23 cellular contexts compared by ENCODE assay signal in the genomic region with DNA sequence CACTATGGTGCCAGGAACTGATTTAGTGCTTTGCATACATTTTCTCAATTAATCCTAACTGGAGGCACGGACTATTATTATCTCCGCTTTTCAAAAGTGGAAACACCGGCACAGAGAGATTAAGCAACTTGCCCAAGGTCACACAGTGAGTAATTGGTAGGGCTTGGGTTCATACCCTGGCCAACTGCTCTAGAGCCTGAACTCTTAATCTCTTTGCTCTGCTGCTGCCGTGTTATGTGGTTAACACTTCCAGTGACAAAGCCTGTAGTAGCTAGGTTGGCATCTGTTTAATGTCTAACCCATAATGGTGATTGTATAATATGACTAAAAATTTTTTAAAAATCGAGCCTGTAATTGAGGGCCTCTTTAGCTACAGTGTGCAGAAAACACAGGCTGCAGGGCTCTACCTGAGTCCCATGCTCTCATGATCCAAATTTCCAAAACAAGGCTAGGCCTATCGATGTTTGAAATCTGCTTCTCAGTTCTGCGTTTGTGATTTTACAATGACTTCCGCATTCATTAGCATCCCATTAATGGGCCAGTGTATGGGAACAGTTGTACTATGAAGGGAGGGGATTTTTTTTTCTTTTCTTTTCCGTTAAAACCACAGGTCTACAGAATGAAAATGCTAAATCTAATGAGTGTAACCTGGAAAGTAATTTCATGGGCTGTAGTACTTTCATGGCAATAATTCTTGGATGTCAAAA.
A peak's percentile ranks its signal among the peaks of the same experiment; 100 is the strongest.
DNase-seq lines count a peak whose midpoint lies in the region; ATAC-seq and TF ChIP-seq lines count a peak whose summit lies in the region.
"Had no signal": no experiment of that assay in that cellular context is flagged by ENCODE, and none has a peak within 500 bp of the region (broad histone marks: within the 10 kb centered on the region; RNA-seq: fewer than 3 reads in every experiment).

No MANE protein-coding gene starts in this region.

- H3K27me3 Mint-ChIP-seq in GM23338 (ENCODE audit: insufficient read depth, low read depth, poor library complexity) (peaks cover 9% of the 10 kb centered on the region), osteocyte (ENCODE audit: unreplicated experiment) (no peaks in the 10 kb centered on the region)
- H3K27me3 Mint-ChIP-seq in activated CD4-positive, alpha-beta T cell treated with anti-CD3 and anti-CD28 coated beads for 36 hours, result peaks cover 4% of the 10 kb centered on the region

- CTCF ChIA-PET in activated CD4-positive, alpha-beta T cell treated with anti-CD3 and anti-CD28 coated beads for 36 hours (lab: Charles Lee), result no interaction called here

- no peak overlapping the region for H3K27ac Mint-ChIP-seq in GM23338
- no peak overlapping the region for H3K27ac Mint-ChIP-seq in activated CD4-positive, alpha-beta T cell treated with anti-CD3 and anti-CD28 coated beads for 36 hours
- no peak overlapping the region for H3K27ac Mint-ChIP-seq in osteocyte (ENCODE audit: unreplicated experiment)
- H3K27ac Mint-ChIP-seq: activated CD4-positive, alpha-beta T cell treated with anti-CD3 and anti-CD28 coated beads, Interleukin-2, amount 10 ng/mL, durations not matched to agents 24 days and 14 days; activated naive CD8-positive, alpha-beta T cell; activated T-helper 17 cell treated with anti-CD3 and anti-CD28 coated beads, Interleukin-2, amount 50 U/mL, for 72 hours; endodermal cell; stimulated activated naive CD8-positive, alpha-beta T cell treated with anti-CD3 and anti-CD28 coated beads, Interleukin-15, Interleukin-2, amounts not matched to agents 100 ng/mL and 50 ng/mL, for 24 hours had no signal

- TF ChIP-seq POLR2A in gastrocnemius medialis (IDR thresholded peaks at IDR 0.05), result no peak

- in situ Hi-C loops in gastrocnemius medialis (cut with MboI; ENCODE audit: low sequenced_read_pairs in 4 of 4), result no loop called here

- ATAC-seq in GM23338 (no peak), left cardiac atrium (peak; percentile 51 to 66), gastrocnemius medialis (no peak), HG02884 (IDR thresholded peaks at IDR 0.05; ENCODE audit: unreplicated experiment) (no peak)
- no peak for ATAC-seq in activated CD4-positive, alpha-beta T cell treated with anti-CD3 and anti-CD28 coated beads for 36 hours
- ATAC-seq: activated T-helper 17 cell treated with anti-CD3 and anti-CD28 coated beads, Interleukin-2, amount 50 U/mL, for 72 hours had no signal

- POLR2A ChIA-PET in activated CD4-positive, alpha-beta T cell treated with anti-CD3 and anti-CD28 coated beads for 36 hours (lab: Charles Lee), result no interaction called here

- no peaks in the 10 kb centered on the region for H3K79me2 ChIP-seq in GM23338 (replicated peaks; ENCODE audit: insufficient read depth)

- peaks cover 12% of the 10 kb centered on the region; the same call in 1 of the 2 replicates for H3K9me2 ChIP-seq in GM23338 (ENCODE audit: insufficient read depth)

- no peak for TF ChIP-seq CTCF in GM23338 (conservative IDR thresholded peaks at IDR 0.05; ENCODE audit: low read depth in 2 of 2)
- TF ChIP-seq CTCF in gastrocnemius medialis (IDR thresholded peaks at IDR 0.05 in 4 of 5, conservative IDR thresholded peaks at IDR 0.05 in 1 of 5), result no peak
- no peak for TF ChIP-seq CTCF in osteocyte (IDR thresholded peaks at IDR 0.05)

- intact Hi-C loops in left cardiac atrium (cut with DNase I) (no loop called here), gastrocnemius medialis (cut with DNase I; ENCODE audit: low total_unique reads) (loop anchor here (5.0 kb wide), 1 partner anchor 222 kb away; no protein-coding TSS in a partner anchor)
- intact Hi-C loops in activated CD4-positive, alpha-beta T cell treated with anti-CD3 and anti-CD28 coated beads for 36 hours (cut with DNase I, micrococcal nuclease), result no loop called here

- peaks cover 16% of the 10 kb centered on the region for H3K9me3 Mint-ChIP-seq in GM23338
- H3K9me3 Mint-ChIP-seq in activated CD4-positive, alpha-beta T cell treated with anti-CD3 and anti-CD28 coated beads for 36 hours (ENCODE audit: low read depth), result peaks cover 10% of the 10 kb centered on the region
- H3K9me3 Mint-ChIP-seq in osteocyte (ENCODE audit: unreplicated experiment), result peaks cover 9% of the 10 kb centered on the region

- H3K4me3 Mint-ChIP-seq in GM23338 (no peak overlapping the region), osteocyte (ENCODE audit: unreplicated experiment) (no peak overlapping the region)
- no peak overlapping the region for H3K4me3 Mint-ChIP-seq in activated CD4-positive, alpha-beta T cell treated with anti-CD3 and anti-CD28 coated beads for 36 hours
- H3K4me3 Mint-ChIP-seq: activated CD4-positive, alpha-beta T cell treated with anti-CD3 and anti-CD28 coated beads, Interleukin-2, amount 10 ng/mL, durations not matched to agents 24 days and 14 days; activated naive CD8-positive, alpha-beta T cell; activated T-helper 17 cell treated with anti-CD3 and anti-CD28 coated beads, Interleukin-2, amount 50 U/mL, for 72 hours; endodermal cell; stimulated activated naive CD8-positive, alpha-beta T cell treated with anti-CD3 and anti-CD28 coated beads, Interleukin-15, Interleukin-2, amounts not matched to agents 100 ng/mL and 50 ng/mL, for 24 hours had no signal

- H3F3A ChIP-seq in GM23338 (replicated peaks; ENCODE audit: low read depth), result no peaks in the 10 kb centered on the region

- 0 out of 2 replicates have a peak overlapping the region, but pooled peaks have one; percentile 32 for H2AFZ ChIP-seq in GM23338

- H3K9me3 ChIP-seq in gastrocnemius medialis, result no peaks in the 10 kb centered on the region
- H3K9me3 ChIP-seq: colonic mucosa, ovary, upper lobe of left lung had no signal

- no peaks in the 10 kb centered on the region for H3K27me3 ChIP-seq in GM23338 (ENCODE audit: insufficient read depth)
- no peaks in the 10 kb centered on the region for H3K27me3 ChIP-seq in gastrocnemius medialis
- H3K27me3 ChIP-seq: brain microvascular endothelial cell, colonic mucosa, ovary, upper lobe of left lung had no signal

- H3K36me3 ChIP-seq in GM23338 (ENCODE audit: insufficient read depth) (peaks cover 7% of the 10 kb centered on the region; the same call in 1 of the 2 replicates), gastrocnemius medialis (no peaks in the 10 kb centered on the region)
- H3K36me3 ChIP-seq: brain microvascular endothelial cell, colonic mucosa, ovary, upper lobe of left lung had no signal

- H3K4me1 Mint-ChIP-seq in GM23338, result peaks cover 12% of the 10 kb centered on the region
- H3K4me1 Mint-ChIP-seq in activated CD4-positive, alpha-beta T cell treated with anti-CD3 and anti-CD28 coated beads for 36 hours, result no peaks in the 10 kb centered on the region
- peaks cover 2% of the 10 kb centered on the region for H3K4me1 Mint-ChIP-seq in osteocyte (ENCODE audit: unreplicated experiment)
- H3K4me1 Mint-ChIP-seq: activated CD4-positive, alpha-beta T cell treated with anti-CD3 and anti-CD28 coated beads, Interleukin-2, amount 10 ng/mL, durations not matched to agents 24 days and 14 days; activated T-helper 17 cell treated with anti-CD3 and anti-CD28 coated beads, Interleukin-2, amount 50 U/mL, for 72 hours had no signal

- H3K4me2 ChIP-seq in GM23338, result no peak overlapping the region

- H3K4me3 ChIP-seq in GM23338 (no peak overlapping the region), gastrocnemius medialis (no peak overlapping the region)
- H3K4me3 ChIP-seq: colonic mucosa, ovary, skin epidermis, upper lobe of left lung had no signal

- H3K36me3 Mint-ChIP-seq in GM23338 (ENCODE audit: low read depth) (peaks cover 14% of the 10 kb centered on the region), osteocyte (ENCODE audit: unreplicated experiment) (no peaks in the 10 kb centered on the region)
- no peaks in the 10 kb centered on the region for H3K36me3 Mint-ChIP-seq in activated CD4-positive, alpha-beta T cell treated with anti-CD3 and anti-CD28 coated beads for 36 hours (ENCODE audit: low read depth)
- H3K36me3 Mint-ChIP-seq: activated naive CD8-positive, alpha-beta T cell had no signal

- H3K4me1 ChIP-seq in GM23338 (ENCODE audit: insufficient read depth), result 0 out of 2 replicates have a peak, but pooled peaks cover 6% of the 10 kb centered on the region
- H3K4me1 ChIP-seq in gastrocnemius medialis, result peaks cover 23% of the 10 kb centered on the region in 2 donors
- H3K4me1 ChIP-seq: colonic mucosa, upper lobe of left lung had no signal

- H3K27ac ChIP-seq in GM23338 (ENCODE audit: low read depth) (no peak overlapping the region), gastrocnemius medialis (peak overlapping the region; percentile 71 to 83 (median 72))
- H3K27ac ChIP-seq: brain microvascular endothelial cell, colonic mucosa, ovary, upper lobe of left lung had no signal

- no peak for DNase-seq in GM23338 (ENCODE audit: low spot score)
- DNase-seq in amniotic epithelial cell (ENCODE audit: low read depth), result peak; percentile 77
- no peak for DNase-seq in left cardiac atrium
- no peak for DNase-seq in gastrocnemius medialis
- DNase-seq in activated CD4-positive, alpha-beta T cell treated with anti-CD3 and anti-CD28 coated beads for 36 hours, result no peak
- no peak for DNase-seq in osteocyte (ENCODE audit: extremely low spot score, unreplicated experiment)
- DNase-seq in SIG-M5 treated with dmso at 0.1 percent for 504 hours (lab: John Stamatoyannopoulos, UW; ENCODE audit: unreplicated experiment), result no peak
- DNase-seq: activated CD4-positive, alpha-beta T cell treated with anti-CD3 and anti-CD28 coated beads, Interleukin-2, amount 10 ng/mL, durations not matched to agents 24 days and 14 days; AML-193; brain microvascular endothelial cell; colonic mucosa; EL; endodermal cell; mammary epithelial cell; NCI-H1436; NCI-H2171; upper lobe of left lung had no signal

- H4K20me1 ChIP-seq in GM23338 (replicated peaks; ENCODE audit: insufficient read depth), result no peaks in the 10 kb centered on the region

Comparison
In these comparisons a context has a peak if more than half of its experiments do, and no peak if none do; other contexts are left out.
1. ATAC-seq: peak in left cardiac atrium (2 of 2); none in GM23338 (single experiment), gastrocnemius medialis (0 of 2), activated CD4-positive, alpha-beta T cell treated with anti-CD3 and anti-CD28 coated beads for 36 hours (single experiment) and HG02884 (single experiment).